Comparison of ENCODE assay signal across 18 cellular contexts in the genomic region with DNA sequence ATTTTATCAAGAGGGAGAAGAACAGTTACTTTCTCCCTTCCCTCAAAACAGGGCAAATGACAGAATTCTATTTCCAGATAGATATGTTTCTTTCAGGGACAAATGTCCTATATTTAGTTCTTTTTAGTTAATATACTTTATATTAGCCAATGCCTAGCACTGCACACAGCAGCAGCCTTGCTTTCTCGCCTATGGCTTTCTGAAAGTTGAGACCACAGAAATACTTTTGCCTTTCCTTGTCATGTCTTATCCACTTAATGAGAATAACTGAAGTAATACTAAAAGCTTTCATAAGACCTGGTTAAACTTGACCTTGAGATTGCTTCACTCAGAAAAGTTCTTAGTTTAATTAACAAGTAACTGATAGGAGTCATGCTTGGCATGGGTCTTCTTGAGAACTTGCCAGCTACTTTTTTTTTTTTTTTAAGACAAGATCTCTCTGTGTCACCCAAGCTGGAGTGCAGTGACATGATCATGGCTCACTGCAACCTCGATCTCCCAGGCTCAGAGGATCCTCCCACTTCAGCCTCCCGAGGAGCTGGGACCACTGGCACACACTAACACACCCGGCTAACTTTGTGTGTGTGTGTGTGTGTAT.
DNase-seq lines count a peak whose midpoint lies in the region; TF ChIP-seq lines count a peak whose summit lies in the region.
"Had no signal": no experiment of that assay in that cellular context is flagged by ENCODE, and none has a peak within 500 bp of the region (broad histone marks: within the 10 kb centered on the region; RNA-seq: fewer than 3 reads in every experiment).

No MANE protein-coding gene starts in this region.

- H3K4me1 ChIP-seq in GM23248 (ENCODE audit: insufficient read depth): peaks cover 38% of the 10 kb centered on the region
- peaks cover 0 to 5% (median 1%) of the 10 kb centered on the region in 4 donors for H3K4me1 ChIP-seq in tibial artery

- H3K4me2 ChIP-seq in GM23248 (ENCODE audit: unreplicated experiment): no peak overlapping the region

- H3K9ac ChIP-seq in GM23248: no peak overlapping the region

- H3K27me3 ChIP-seq in GM23248 (replicated peaks; ENCODE audit: insufficient read depth) (no peaks in the 10 kb centered on the region), tibial artery (no peaks in the 10 kb centered on the region)
- H3K27me3 ChIP-seq: body of pancreas had no signal

- peaks cover 9% of the 10 kb centered on the region; the same call in 1 of the 2 replicates for H3F3A ChIP-seq in GM23248 (ENCODE audit: insufficient read depth)

- H3K79me2 ChIP-seq in GM23248 (ENCODE audit: insufficient read depth): no peaks in the 10 kb centered on the region

- peak overlapping the region; percentile 15 for H3K27ac ChIP-seq in GM23248
- H3K27ac ChIP-seq in RWPE1: peak overlapping the region; percentile 30; the same call in 1 of the 2 replicates
- H3K27ac ChIP-seq in tibial artery: no peak overlapping the region
- H3K27ac ChIP-seq: body of pancreas, HL-60, left ventricle myocardium inferior had no signal

- H3K4me3 ChIP-seq in AG10803 (ENCODE audit: low read length): no peak overlapping the region
- no peak overlapping the region for H3K4me3 ChIP-seq in GM23248
- no peak overlapping the region for H3K4me3 ChIP-seq in fibroblast of the aortic adventitia (ENCODE audit: low read depth, low read length)
- H3K4me3 ChIP-seq in tibial artery: no peak overlapping the region
- H3K4me3 ChIP-seq: body of pancreas, left ventricle myocardium inferior had no signal

- CTCF ChIA-PET in RWPE1 (lab: Yijun Ruan, JAX): no interaction called here

- in situ Hi-C loops in GM23248 (cut with MboI): no loop called here

- no peaks in the 10 kb centered on the region for H4K20me1 ChIP-seq in GM23248 (ENCODE audit: insufficient read depth)

- WGBS in GM23248 (ENCODE audit: low coverage in 1 of 2, low lambda C conversion rate in 2 of 2, missing lambda C conversion rate in 2 of 2), 2 experiments: 51 to 56% methylated on average over 4 of the region's 4 CpGs

- H3K36me3 ChIP-seq in GM23248 (ENCODE audit: low read depth) (no peaks in the 10 kb centered on the region), tibial artery (no peaks in the 10 kb centered on the region)
- H3K36me3 ChIP-seq: left ventricle myocardium inferior had no signal

- DNase-seq in AG10803 (ENCODE audit: low read depth) (peak; percentile 76), GM23248 (peak; percentile 40), RWPE1 (ENCODE audit: low spot score) (no peak), fibroblast of the aortic adventitia (ENCODE audit: low read depth) (peak; percentile 24), cerebellar nuclear complex (lab: John Stamatoyannopoulos, UW) (no peak), A172 (ENCODE audit: low spot score) (no peak), NCI-H2081 treated with DMSO at 0.1 percent for 48 hours (lab: John Stamatoyannopoulos, UW) (no peak), tibial artery (no peak)
- DNase-seq: activated effector memory CD4-positive, alpha-beta T cell treated with Interleukin-2 at 50 U/mL for 16 hours; body of pancreas; endodermal cell; hippocampal formation; left ventricle myocardium inferior; naive B cell; NCI-H345; stimulated activated CD4-positive, alpha-beta T cell treated with anti-CD3 and anti-CD28 coated beads, Interleukin-4, amount 100 ng/mL, for 4 hours; stimulated activated naive B cell treated with anti-CD40 and anti-IgM and Interleukin-4, amounts not matched to agents 10 μg/mL and 1 μg/mL and 100 μg/mL, for 72 hours had no signal

- no peak overlapping the region for H2AFZ ChIP-seq in GM23248

- intact Hi-C loops in tibial artery (cut with DNase I; ENCODE audit: low total_unique reads): no loop called here

- TF ChIP-seq CTCF in AG10803 (conservative IDR thresholded peaks at IDR 0.05; ENCODE audit: low read length): no peak
- no peak for TF ChIP-seq CTCF in RWPE1 (conservative IDR thresholded peaks at IDR 0.05; ENCODE audit: low read depth)
- no peak for TF ChIP-seq CTCF in fibroblast of the aortic adventitia (IDR thresholded peaks at IDR 0.05; ENCODE audit: insufficient read depth, low read length)
- no peak for TF ChIP-seq CTCF in tibial artery (IDR thresholded peaks at IDR 0.05)

- H3K9me3 ChIP-seq in GM23248 (ENCODE audit: low read depth): no peaks in the 10 kb centered on the region
- H3K9me3 ChIP-seq in tibial artery: no peaks in the 10 kb centered on the region
- H3K9me3 ChIP-seq: body of pancreas, left ventricle myocardium inferior had no signal

- POLR2A ChIA-PET in RWPE1 (lab: Yijun Ruan, JAX; ENCODE audit: low non-redundant PET): interaction anchor here (0.6 kb wide), 1 partner anchor 11 kb away, joined by 3 read pairs; no protein-coding TSS in a partner anchor

- no peaks in the 10 kb centered on the region; the same call in 1 of the 2 replicates for H3K9me2 ChIP-seq in GM23248 (ENCODE audit: insufficient read depth)

Comparison
In these comparisons a context has a peak if more than half of its experiments do, and no peak if none do; other contexts are left out.
1. DNase-seq: peak in AG10803 (single experiment), GM23248 (single experiment) and fibroblast of the aortic adventitia (single experiment); none in RWPE1 (single experiment), cerebellar nuclear complex (0 of 2), A172 (single experiment), NCI-H2081 treated with DMSO at 0.1 percent for 48 hours (single experiment) and tibial artery (0 of 2).
2. H3K27ac ChIP-seq: peak in GM23248 (single experiment) and RWPE1 (single experiment); none in tibial artery (0 of 2).